ENCODE assay signal across 9 cellular contexts in genomic region chr18:35122586-35123224, GRCh38.
DNase-seq lines count a peak whose midpoint lies in the region; ATAC-seq, FAIRE-seq and TF ChIP-seq lines count a peak whose summit lies in the region.
"Had no signal": no experiment of that assay in that cellular context is flagged by ENCODE, and none has a peak within 500 bp of the region (broad histone marks: within the 10 kb centered on the region; RNA-seq: fewer than 3 reads in every experiment).

No MANE protein-coding gene starts in this region.

- H3F3A ChIP-seq in smooth muscle cell (ENCODE audit: low read depth) = no peaks in the 10 kb centered on the region

- H3K9me3 ChIP-seq in smooth muscle cell (replicated peaks; ENCODE audit: low read depth) = no peaks in the 10 kb centered on the region
- H3K9me3 ChIP-seq: SJSA1 had no signal

- no peak for DNase-seq in activated CD4-positive, CD25-positive, alpha-beta regulatory T cell (lab: John Stamatoyannopoulos, UW)
- DNase-seq in activated T-helper 2 cell treated with anti-CD3 and anti-CD28 coated beads, Interferon-gamma antibody, Interleukin-2, Interleukin-4, amounts not matched to agents 10 μg/mL and 5 μg/mL and 100 μg/mL, durations not matched to agents 14 hours and 24 hours and 36 hours (ENCODE audit: low spot score) = no peak
- DNase-seq in naive B cell (peak; percentile 25), smooth muscle cell (lab: John Stamatoyannopoulos, UW; ENCODE audit: unreplicated experiment) (no peak), H54 (ENCODE audit: insufficient read length, low spot score) (no peak), DMS53 (lab: John Stamatoyannopoulos, UW) (no peak)

- no peak overlapping the region for H3K9ac ChIP-seq in smooth muscle cell (ENCODE audit: low read depth)

- peaks cover 9% of the 10 kb centered on the region for H3K4me1 Mint-ChIP-seq in activated T-helper 2 cell treated with anti-CD3 and anti-CD28 coated beads, Interferon-gamma antibody, Interleukin-2, Interleukin-4, amounts not matched to agents 10 μg/mL and 5 μg/mL and 100 μg/mL, durations not matched to agents 14 hours and 24 hours and 36 hours (ENCODE audit: low read depth)
- peaks cover 53 to 63% (median 54%) of the 10 kb centered on the region in 3 donors for H3K4me1 Mint-ChIP-seq in naive B cell

- H3K4me3 ChIP-seq in smooth muscle cell = no peak overlapping the region
- H3K4me3 ChIP-seq: SJSA1 had no signal

- peaks cover 36% of the 10 kb centered on the region for H3K36me3 Mint-ChIP-seq in activated T-helper 2 cell treated with anti-CD3 and anti-CD28 coated beads, Interferon-gamma antibody, Interleukin-2, Interleukin-4, amounts not matched to agents 10 μg/mL and 5 μg/mL and 100 μg/mL, durations not matched to agents 14 hours and 24 hours and 36 hours (ENCODE audit: low read depth)
- H3K36me3 Mint-ChIP-seq in naive B cell = peaks cover 5 to 16% of the 10 kb centered on the region in 2 donors

- FAIRE-seq in H54 (lab: Jason Lieb, UNC) = no peak

- peak overlapping the region; percentile 8 for H3K4me3 Mint-ChIP-seq in activated T-helper 2 cell treated with anti-CD3 and anti-CD28 coated beads, Interferon-gamma antibody, Interleukin-2, Interleukin-4, amounts not matched to agents 10 μg/mL and 5 μg/mL and 100 μg/mL, durations not matched to agents 14 hours and 24 hours and 36 hours (ENCODE audit: low read depth)
- H3K4me3 Mint-ChIP-seq in naive B cell = peak overlapping the region in 3 of 8 donors; percentile 10 to 71 (median 56)

- H3K27ac ChIP-seq in smooth muscle cell (ENCODE audit: low read depth) = no peak overlapping the region
- H3K27ac ChIP-seq: SJSA1 had no signal

- no peaks in the 10 kb centered on the region for H4K20me1 ChIP-seq in smooth muscle cell (ENCODE audit: low read depth)

- TF ChIP-seq POLR2A in H54 (IDR thresholded peaks at IDR 0.05; ENCODE audit: low read depth, low read length) = no peak

- TF ChIP-seq CTCF in smooth muscle cell (IDR thresholded peaks at IDR 0.05; ENCODE audit: borderline replicate concordance, insufficient read depth, poor library complexity, severe bottlenecking) = no peak

- no peaks in the 10 kb centered on the region for H3K79me2 ChIP-seq in smooth muscle cell (ENCODE audit: low read depth)

- no peak overlapping the region for H3K27ac Mint-ChIP-seq in activated T-helper 2 cell treated with anti-CD3 and anti-CD28 coated beads, Interferon-gamma antibody, Interleukin-2, Interleukin-4, amounts not matched to agents 10 μg/mL and 5 μg/mL and 100 μg/mL, durations not matched to agents 14 hours and 24 hours and 36 hours
- H3K27ac Mint-ChIP-seq in naive B cell = peak overlapping the region in 5 of 6 donors; percentile 44 to 86 (median 84)

- no peak overlapping the region for H3K4me2 ChIP-seq in smooth muscle cell

- intact Hi-C loops in activated T-helper 2 cell treated with anti-CD3 and anti-CD28 coated beads, Interferon-gamma antibody, Interleukin-2, Interleukin-4, amounts not matched to agents 10 μg/mL and 5 μg/mL and 100 μg/mL, durations not matched to agents 14 hours and 24 hours and 36 hours (cut with micrococcal nuclease) = no loop called here

- ATAC-seq in activated CD4-positive, CD25-positive, alpha-beta regulatory T cell treated with anti-CD3 and anti-CD28 coated beads, Interleukin-2, amount 50 U/mL, for 24 hours = peak; percentile 24 to 58
- ATAC-seq in HG02885 (IDR thresholded peaks at IDR 0.05; ENCODE audit: poor library complexity, unreplicated experiment) (peak; percentile 87), naive B cell (ENCODE audit: low read depth in 2 of 2) (peak; percentile 77 to 95)

- H3K27me3 ChIP-seq in smooth muscle cell (ENCODE audit: low read depth) = no peaks in the 10 kb centered on the region
- H3K27me3 ChIP-seq: SJSA1 had no signal

- 61% methylated on average over 15 of the region's 15 CpGs for WGBS in smooth muscle cell (ENCODE audit: low lambda C conversion rate)

- H3K27me3 Mint-ChIP-seq in activated T-helper 2 cell treated with anti-CD3 and anti-CD28 coated beads, Interferon-gamma antibody, Interleukin-2, Interleukin-4, amounts not matched to agents 10 μg/mL and 5 μg/mL and 100 μg/mL, durations not matched to agents 14 hours and 24 hours and 36 hours (ENCODE audit: low read depth) = no peaks in the 10 kb centered on the region
- H3K27me3 Mint-ChIP-seq in naive B cell = no peaks in the 10 kb centered on the region

- H3K4me1 ChIP-seq in smooth muscle cell (ENCODE audit: low read depth) = no peaks in the 10 kb centered on the region
- H3K4me1 ChIP-seq: SJSA1 had no signal

- no peak overlapping the region for H2AFZ ChIP-seq in smooth muscle cell (ENCODE audit: low read depth)

- H3K36me3 ChIP-seq in smooth muscle cell (ENCODE audit: low read depth) = no peaks in the 10 kb centered on the region
- H3K36me3 ChIP-seq: SJSA1 had no signal

- peaks cover 13% of the 10 kb centered on the region for H3K9me3 Mint-ChIP-seq in activated T-helper 2 cell treated with anti-CD3 and anti-CD28 coated beads, Interferon-gamma antibody, Interleukin-2, Interleukin-4, amounts not matched to agents 10 μg/mL and 5 μg/mL and 100 μg/mL, durations not matched to agents 14 hours and 24 hours and 36 hours
- H3K9me3 Mint-ChIP-seq in naive B cell = peaks cover 0 to 8% (median 6%) of the 10 kb centered on the region in 7 donors
